Comparison of ENCODE assay signal across 9 cellular contexts in the genomic region with DNA sequence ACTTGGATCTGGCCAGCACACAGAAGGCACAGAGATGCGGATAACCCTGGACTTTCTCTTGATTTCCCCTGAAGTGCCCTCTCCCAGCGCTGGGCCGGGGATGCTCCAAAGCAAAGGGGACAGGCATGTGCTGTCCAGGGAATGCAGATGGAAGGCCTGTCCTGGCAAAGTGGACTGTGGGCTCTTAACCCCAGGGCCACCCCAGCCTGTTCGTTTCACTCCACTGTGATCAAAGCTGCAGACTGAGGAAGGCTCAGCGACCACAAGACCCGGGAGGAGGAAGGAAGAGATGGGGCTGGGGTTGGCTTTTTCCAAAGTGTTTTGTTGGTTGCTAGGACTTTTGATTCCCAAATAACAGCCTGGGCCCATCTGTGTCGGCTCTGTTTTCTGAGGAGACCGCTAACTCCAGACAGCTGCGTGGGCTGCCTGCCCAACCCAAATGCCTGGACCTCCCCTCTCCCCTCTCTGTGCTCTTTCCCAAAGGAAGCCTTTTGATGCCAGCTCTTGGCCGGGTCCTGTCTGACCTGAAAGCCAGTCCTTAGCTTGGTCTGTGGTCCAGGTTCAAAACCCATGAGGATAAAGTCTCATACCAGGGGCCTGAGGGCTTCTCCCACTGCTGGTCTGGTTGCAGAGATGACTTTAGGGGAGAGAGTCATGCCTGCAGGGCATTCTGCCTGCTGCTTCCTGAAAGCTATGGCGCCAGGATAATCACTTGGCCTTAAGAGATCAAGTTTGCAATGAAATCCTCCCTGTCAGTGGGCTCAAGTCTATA.
DNase-seq lines count a peak whose midpoint lies in the region; ATAC-seq, FAIRE-seq and TF ChIP-seq lines count a peak whose summit lies in the region.
"Had no signal": no experiment of that assay in that cellular context is flagged by ENCODE, and none has a peak within 500 bp of the region (broad histone marks: within the 10 kb centered on the region; RNA-seq: fewer than 3 reads in every experiment).

No MANE protein-coding gene starts in this region.

- H3K9me2 ChIP-seq in OCI-LY7 (ENCODE audit: insufficient read depth, low read length): no peaks in the 10 kb centered on the region

- POLR2A ChIA-PET in OCI-LY7 (lab: Charles Lee): no interaction called here

- H3K27ac ChIP-seq in right cardiac atrium (ENCODE audit: low read length) (peak overlapping the region; percentile 82), gastrocnemius medialis (peak overlapping the region; percentile 41 to 65 (median 60)), OCI-LY7 (ENCODE audit: low read depth, low read length, poor library complexity, severe bottlenecking) (no peak overlapping the region)

- peak overlapping the region; percentile 18 to 95 (median 84) for H3K27ac Mint-ChIP-seq in brain
- H3K27ac Mint-ChIP-seq: CD4-positive, alpha-beta T cell had no signal

- BruUV-seq in OCI-LY7 (replicated peaks; lab: Mats Ljungman, UMichigan): no TSS peak

- no peaks in the 10 kb centered on the region for H3K27me3 ChIP-seq in right cardiac atrium (ENCODE audit: control insufficient read depth, insufficient read depth)
- H3K27me3 ChIP-seq in gastrocnemius medialis: no peaks in the 10 kb centered on the region

- H4K20me1 ChIP-seq in OCI-LY7 (ENCODE audit: insufficient read depth, low read length): no peaks in the 10 kb centered on the region

- TF ChIP-seq POLR2A in gastrocnemius medialis (IDR thresholded peaks at IDR 0.05): no peak

- ATAC-seq in right cardiac atrium (peak; percentile 58 to 78), gastrocnemius medialis (peak; percentile 13 to 43)

- H3K9me3 Mint-ChIP-seq in brain: no peaks in the 10 kb centered on the region
- H3K9me3 Mint-ChIP-seq: CD4-positive, alpha-beta T cell had no signal

- peaks cover 47% of the 10 kb centered on the region for H3K4me1 Mint-ChIP-seq in brain

- TF ChIP-seq CTCF in brain (conservative IDR thresholded peaks at IDR 0.05) (no peak), gastrocnemius medialis (IDR thresholded peaks at IDR 0.05 in 4 of 5, conservative IDR thresholded peaks at IDR 0.05 in 1 of 5) (no peak), OCI-LY7 (conservative IDR thresholded peaks at IDR 0.05; ENCODE audit: low read length) (no peak)

- peaks cover 63% of the 10 kb centered on the region for H3K36me3 Mint-ChIP-seq in brain

- H3K4me3 ChIP-seq in right cardiac atrium (ENCODE audit: low read length): no peak overlapping the region
- no peak overlapping the region for H3K4me3 ChIP-seq in gastrocnemius medialis
- H3K4me3 ChIP-seq in OCI-LY7 (ENCODE audit: low read depth, low read length, poor library complexity, severe bottlenecking): no peak overlapping the region

- peaks cover 0 to 64% of the 10 kb centered on the region in 2 donors for H3K36me3 ChIP-seq in gastrocnemius medialis
- no peaks in the 10 kb centered on the region for H3K36me3 ChIP-seq in OCI-LY7 (ENCODE audit: insufficient read depth, low read length)

- H3K4me2 ChIP-seq in OCI-LY7 (ENCODE audit: low read length): no peak overlapping the region

- peaks cover 3% of the 10 kb centered on the region for H3K27me3 Mint-ChIP-seq in brain

- peak; percentile 88 for DNase-seq in DMS 273 (lab: John Stamatoyannopoulos, UW; ENCODE audit: unreplicated experiment)
- peak; percentile 75 to 92 (median 91) for DNase-seq in right cardiac atrium
- no peak for DNase-seq in gastrocnemius medialis
- DNase-seq in urothelium cell line (ENCODE audit: low spot score): no peak
- no peak for DNase-seq in OCI-LY7 (ENCODE audit: low spot score)
- DNase-seq in activated gamma-delta T cell treated with Interleukin-2 at 50 U/mL for 16 hours: no peak
- no peak for DNase-seq in midbrain (lab: John Stamatoyannopoulos, UW)
- DNase-seq: CD4-positive, alpha-beta T cell had no signal

- intact Hi-C loops in right cardiac atrium (cut with DNase I): loop anchor here in 1 of 4 donors (10.0 kb wide), 1 partner anchor 54 kb away; no protein-coding TSS in a partner anchor
- intact Hi-C loops in gastrocnemius medialis (cut with DNase I; ENCODE audit: low total_unique reads): no loop called here
- intact Hi-C loops in OCI-LY7 (cut with micrococcal nuclease; ENCODE audit: unreplicated experiment): loop anchor here (2.0 kb wide), 1 partner anchor 54 kb away; no protein-coding TSS in a partner anchor

- H2AFZ ChIP-seq in OCI-LY7 (ENCODE audit: low read length): no peak overlapping the region

- H3K4me1 ChIP-seq in right cardiac atrium (ENCODE audit: control insufficient read depth, insufficient read depth, low read length) (peaks cover 2% of the 10 kb centered on the region), gastrocnemius medialis (peaks cover 7 to 15% of the 10 kb centered on the region in 2 donors), OCI-LY7 (ENCODE audit: insufficient read depth, low read length, poor library complexity, severe bottlenecking) (no peaks in the 10 kb centered on the region)

- H3K79me2 ChIP-seq in OCI-LY7 (ENCODE audit: insufficient read depth, low read depth, low read length): no peaks in the 10 kb centered on the region

- in situ Hi-C loops in gastrocnemius medialis (cut with MboI; ENCODE audit: low sequenced_read_pairs in 4 of 4): loop anchor here in 1 of 4 donors (10.0 kb wide), 1 partner anchor 214 kb away; a partner anchor contains a TSS

- no peaks in the 10 kb centered on the region for H3K9me3 ChIP-seq in right cardiac atrium (ENCODE audit: control insufficient read depth, low read length)
- H3K9me3 ChIP-seq in gastrocnemius medialis: no peaks in the 10 kb centered on the region
- H3K9me3 ChIP-seq in OCI-LY7 (ENCODE audit: low read length): no peaks in the 10 kb centered on the region

- CTCF ChIA-PET in OCI-LY7 (lab: Charles Lee; ENCODE audit: unreplicated experiment): interaction anchor here (0.6 kb wide), 2 partner anchors 8 to 11 kb away, joined by 3 to 10 read pairs; no protein-coding TSS in a partner anchor

- no peak for FAIRE-seq in urothelium cell line (lab: Jason Lieb, UNC)

- H3K4me3 Mint-ChIP-seq in brain: peak overlapping the region in 2 of 5 experiments; percentile 5 to 20
- H3K4me3 Mint-ChIP-seq: CD4-positive, alpha-beta T cell had no signal

- WGBS in right cardiac atrium: 44% methylated on average over 11 of the region's 11 CpGs

Comparison
In these comparisons a context has a peak if more than half of its experiments do, and no peak if none do; other contexts are left out.
1. DNase-seq: peak in DMS 273 (single experiment) and right cardiac atrium (3 of 3); none in gastrocnemius medialis (0 of 2), urothelium cell line (single experiment), OCI-LY7 (single experiment), activated gamma-delta T cell treated with Interleukin-2 at 50 U/mL for 16 hours (single experiment) and midbrain (single experiment).